16 cellular contexts compared by ENCODE assay signal in the genomic region with DNA sequence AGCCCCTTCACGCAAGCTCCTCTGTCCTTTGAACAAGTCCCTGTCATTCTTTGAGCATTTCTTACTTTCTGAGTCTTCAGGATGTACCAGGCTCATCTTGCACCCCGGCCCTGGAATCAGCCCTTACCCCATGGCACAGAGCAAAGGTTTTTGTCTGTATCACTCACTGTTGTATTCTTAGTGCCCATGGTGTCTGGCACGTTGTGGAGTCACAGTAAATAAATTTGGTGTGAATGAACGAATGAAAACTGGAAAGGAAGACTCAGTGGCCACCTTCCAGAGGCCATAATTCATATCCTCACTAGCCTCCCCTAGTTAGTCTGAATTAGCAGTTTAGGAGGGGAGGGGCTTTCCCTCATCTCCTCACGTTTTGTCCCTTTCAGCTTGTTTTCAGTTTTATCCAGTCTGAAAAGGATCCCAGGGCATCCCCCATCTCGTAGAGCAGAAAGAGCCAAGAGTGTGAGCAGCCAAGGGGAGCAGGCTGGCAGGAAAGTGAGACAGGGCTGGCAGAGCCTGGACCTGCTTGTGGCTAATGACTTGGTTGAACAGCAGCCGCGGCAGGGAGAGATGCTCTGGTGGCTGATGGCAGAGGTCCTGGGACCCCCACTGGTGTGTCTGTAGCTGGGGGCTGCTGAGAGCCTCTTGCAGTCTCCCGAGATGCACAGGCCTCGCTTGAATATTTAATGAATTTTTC. TPM values are rescaled to one million over a fixed set of nuclear protein-coding genes. Genes with fewer than 3 reads are reported as not detected.
DNase-seq lines count a peak whose midpoint lies in the region; ATAC-seq and TF ChIP-seq lines count a peak whose summit lies in the region.
"Had no signal": no experiment of that assay in that cellular context is flagged by ENCODE, and none has a peak within 500 bp of the region (broad histone marks: within the 10 kb centered on the region; RNA-seq: fewer than 3 reads in every experiment).

No MANE protein-coding gene starts in this region.

- no peaks in the 10 kb centered on the region; the same call in none of the 2 replicates for H3K36me3 ChIP-seq in MG63
- H3K36me3 ChIP-seq in thoracic aorta = no peaks in the 10 kb centered on the region

- TF ChIP-seq CTCF in brain (conservative IDR thresholded peaks at IDR 0.05) (no peak), nephron progenitor cell (IDR thresholded peaks at IDR 0.05) (no peak), thoracic aorta (IDR thresholded peaks at IDR 0.05) (no peak)

- peak overlapping the region; percentile 39 to 52 for H3K27ac ChIP-seq in thoracic aorta
- H3K27ac ChIP-seq: C4-2B had no signal

- H3K4me1 ChIP-seq in thoracic aorta (ENCODE audit: control insufficient read depth in 1 of 2, low read depth in 2 of 2) = peaks cover 16 to 38% of the 10 kb centered on the region in 2 donors

- peak overlapping the region in 2 of 5 experiments; percentile 57 to 67 for H3K4me3 Mint-ChIP-seq in brain
- no peak overlapping the region for H3K4me3 Mint-ChIP-seq in nephron progenitor cell
- no peak overlapping the region for H3K4me3 Mint-ChIP-seq in stimulated activated naive B cell treated with anti-CD40 and anti-IgM and Interleukin-4, amounts not matched to agents 10 μg/mL and 1 μg/mL and 100 μg/mL, for 72 hours

- H3K27me3 ChIP-seq in MG63 (no peaks in the 10 kb centered on the region), thoracic aorta (replicated peaks; ENCODE audit: insufficient read depth) (no peaks in the 10 kb centered on the region)

- no peak for ATAC-seq in thoracic aorta (ENCODE audit: insufficient number of reproducible peaks, low FRiP score, low read depth)
- no peak for ATAC-seq in stimulated activated naive B cell treated with anti-CD40 and anti-IgM and Interleukin-4, amounts not matched to agents 10 μg/mL and 1 μg/mL and 100 μg/mL, for 72 hours (replicated peaks)
- ATAC-seq in GM21576 (IDR thresholded peaks at IDR 0.05; ENCODE audit: unreplicated experiment) = no peak
- ATAC-seq: Right ventricle myocardium inferior had no signal

- H3K27ac Mint-ChIP-seq in brain (peak overlapping the region; percentile 78 to 89 (median 83)), nephron progenitor cell (peak overlapping the region; percentile 88)
- H3K27ac Mint-ChIP-seq in stimulated activated naive B cell treated with anti-CD40 and anti-IgM and Interleukin-4, amounts not matched to agents 10 μg/mL and 1 μg/mL and 100 μg/mL, for 72 hours = no peak overlapping the region

- peaks cover 12% of the 10 kb centered on the region; the same call in 1 of the 2 replicates for H3K9me3 ChIP-seq in MG63
- H3K9me3 ChIP-seq in thoracic aorta = no peaks in the 10 kb centered on the region

- H3K4me3 ChIP-seq in MG63 = no peak overlapping the region
- H3K4me3 ChIP-seq in thoracic aorta = peak overlapping the region; percentile 37

- H3K4me1 Mint-ChIP-seq in brain = peaks cover 36% of the 10 kb centered on the region
- peaks cover 28% of the 10 kb centered on the region for H3K4me1 Mint-ChIP-seq in nephron progenitor cell
- peaks cover 0 to 5% of the 10 kb centered on the region in 2 donors for H3K4me1 Mint-ChIP-seq in stimulated activated naive B cell treated with anti-CD40 and anti-IgM and Interleukin-4, amounts not matched to agents 10 μg/mL and 1 μg/mL and 100 μg/mL, for 72 hours

- H3K9me3 Mint-ChIP-seq in brain = peaks cover 12 to 25% (median 21%) of the 10 kb centered on the region in 5 experiments
- peaks cover 21% of the 10 kb centered on the region for H3K9me3 Mint-ChIP-seq in nephron progenitor cell
- peaks cover 0 to 5% of the 10 kb centered on the region in 2 donors for H3K9me3 Mint-ChIP-seq in stimulated activated naive B cell treated with anti-CD40 and anti-IgM and Interleukin-4, amounts not matched to agents 10 μg/mL and 1 μg/mL and 100 μg/mL, for 72 hours

- H3K27me3 Mint-ChIP-seq in brain (peaks cover 3% of the 10 kb centered on the region), nephron progenitor cell (ENCODE audit: low read depth, poor library complexity) (no peaks in the 10 kb centered on the region)
- H3K27me3 Mint-ChIP-seq in stimulated activated naive B cell treated with anti-CD40 and anti-IgM and Interleukin-4, amounts not matched to agents 10 μg/mL and 1 μg/mL and 100 μg/mL, for 72 hours = no peaks in the 10 kb centered on the region

- DNase-seq in MG63 = peak; percentile 32
- no peak for DNase-seq in nephron progenitor cell
- DNase-seq in thoracic aorta (ENCODE audit: low spot score) = no peak
- DNase-seq in stimulated activated naive B cell treated with anti-CD40 and anti-IgM and Interleukin-4, amounts not matched to agents 10 μg/mL and 1 μg/mL and 100 μg/mL, for 72 hours = no peak
- no peak for DNase-seq in activated CD4-positive, CD25-positive, alpha-beta regulatory T cell (lab: John Stamatoyannopoulos, UW)
- DNase-seq: ACHN; KG1; NCI-H1417; NCI-H187 treated with DMSO at 0.1 percent for 48 hours; NCI-H226; NCI-H526 treated with DMSO at 0.1 percent for 48 hours; NK-92 treated with Interleukin-12 subunit alpha and Interleukin-12 subunit beta, amount 100 ng/mL, for 24 hours had no signal

- H3K36me3 Mint-ChIP-seq in brain (peaks cover 76% of the 10 kb centered on the region), nephron progenitor cell (ENCODE audit: low read depth) (peaks cover 46% of the 10 kb centered on the region)
- peaks cover 4 to 5% of the 10 kb centered on the region in 2 donors for H3K36me3 Mint-ChIP-seq in stimulated activated naive B cell treated with anti-CD40 and anti-IgM and Interleukin-4, amounts not matched to agents 10 μg/mL and 1 μg/mL and 100 μg/mL, for 72 hours

RNA-seq across cellular contexts. Expression of gene ZNF618, which starts 42.7 kb away (rescaled TPM):
- total RNA-seq in MG63 (2014; rRNA removed; shearing (Covaris generic); ENCODE audit: low replicate concordance) = 3.4 and 3.6 TPM in 2 replicates
- 0.97 TPM for polyA plus RNA-seq in brain (ENCODE audit: insufficient read depth, low read depth, low replicate concordance)
- total RNA-seq in thoracic aorta = 10 to 100 TPM; 16.6 to 24.9 TPM
